Comparison of ENCODE assay signal across 17 cellular contexts in the genomic region with DNA sequence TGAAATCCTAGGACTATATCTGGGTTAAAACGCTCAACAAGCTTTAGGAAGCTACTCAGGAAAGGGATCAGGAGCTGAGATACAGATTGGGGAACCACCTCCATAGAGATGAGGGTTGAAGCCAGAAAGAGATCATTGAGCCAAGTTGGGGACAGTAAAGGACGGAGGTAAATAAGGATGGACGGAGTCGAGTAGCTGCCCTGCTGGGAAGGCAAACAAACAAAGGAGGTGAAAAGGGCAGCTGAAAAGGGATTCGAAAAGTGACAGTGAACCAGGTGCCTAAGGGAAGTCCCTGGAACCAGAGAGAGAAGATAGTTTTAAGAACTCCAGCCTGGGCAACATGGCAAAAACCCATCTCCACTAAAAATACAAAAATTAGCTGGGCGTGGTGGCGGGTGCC.
"Had no signal": no experiment of that assay in that cellular context is flagged by ENCODE, and none has a peak within 500 bp of the region (broad histone marks: within the 10 kb centered on the region; RNA-seq: fewer than 3 reads in every experiment).

No MANE protein-coding gene starts in this region.

- H3K4me1 ChIP-seq: lower lobe of right lung had no signal

- H3K9me3 ChIP-seq: lower lobe of right lung, ovary had no signal

- H3K27ac ChIP-seq: brain microvascular endothelial cell, epithelial cell of prostate, lower lobe of right lung, ovary had no signal

- H3K9me3 Mint-ChIP-seq: dendritic cell treated with granulocyte-macrophage colony-stimulating factor and Interleukin-4, amounts not matched to agents 40 ng/mL and 50 ng/mL, for 4 days; effector memory CD8-positive, alpha-beta T cell; nephron had no signal

- ATAC-seq: activated CD4-positive, CD25-positive, alpha-beta regulatory T cell treated with anti-CD3 and anti-CD28 coated beads, Interleukin-2, amount 50 U/mL, for 24 hours; effector memory CD8-positive, alpha-beta T cell; left cardiac atrium; lower lobe of right lung had no signal

- H3K27ac Mint-ChIP-seq: dendritic cell treated with granulocyte-macrophage colony-stimulating factor and Interleukin-4, amounts not matched to agents 40 ng/mL and 50 ng/mL, for 4 days; effector memory CD8-positive, alpha-beta T cell; nephron had no signal

- H3K27me3 ChIP-seq: brain microvascular endothelial cell, ovary had no signal

- H3K4me1 Mint-ChIP-seq: nephron had no signal

- H3K4me3 ChIP-seq: lower lobe of right lung, ovary had no signal

- H3K4me3 Mint-ChIP-seq: dendritic cell treated with granulocyte-macrophage colony-stimulating factor and Interleukin-4, amounts not matched to agents 40 ng/mL and 50 ng/mL, for 4 days; effector memory CD8-positive, alpha-beta T cell; nephron had no signal

- H3K36me3 ChIP-seq: brain microvascular endothelial cell, lower lobe of right lung, ovary had no signal

- DNase-seq: activated CD4-positive, alpha-beta T cell treated with anti-CD3 and anti-CD28 coated beads, Interleukin-2, amount 50 U/mL, for 4 hours; activated naive CD4-positive, alpha-beta T cell; activated T-cell treated with anti-CD3 and anti-CD28 coated beads for 4 hours; anterior cingulate cortex; brain microvascular endothelial cell; cerebellar nuclear complex; effector memory CD8-positive, alpha-beta T cell; head of caudate nucleus; left cardiac atrium; lower lobe of right lung; ovary; stimulated activated CD4-positive, alpha-beta T cell treated with anti-CD3 and anti-CD28 coated beads, Interleukin-12 subunit alpha, Interleukin-12 subunit beta, amount 100 ng/mL, for 4 hours; stimulated activated CD4-positive, alpha-beta T cell treated with anti-CD3 and anti-CD28 coated beads, Interleukin-2, amount 100 ng/mL, for 24 hours had no signal
